Comparison of ENCODE assay signal across 16 cellular contexts in genomic region chr1:33396188-33397124, GRCh38. TPM values are rescaled to one million over a fixed set of nuclear protein-coding genes. Genes with fewer than 3 reads are reported as not detected.
DNase-seq lines count a peak whose midpoint lies in the region; ATAC-seq and TF ChIP-seq lines count a peak whose summit lies in the region.
"Had no signal": no experiment of that assay in that cellular context is flagged by ENCODE, and none has a peak within 500 bp of the region (broad histone marks: within the 10 kb centered on the region; RNA-seq: fewer than 3 reads in every experiment).

No MANE protein-coding gene starts in this region.

- no peak for TF ChIP-seq POLR2A in erythroblast (IDR thresholded peaks at IDR 0.05; ENCODE audit: low read length)
- no peak for TF ChIP-seq POLR2A in thyroid gland (IDR thresholded peaks at IDR 0.05)

- no peak overlapping the region for H3K4me3 ChIP-seq in left ventricle myocardium inferior
- H3K4me3 ChIP-seq in thyroid gland (replicated peaks in 1 of 3): no peak overlapping the region
- no peak overlapping the region for H3K4me3 ChIP-seq in right atrium auricular region
- H3K4me3 ChIP-seq: GM23338, neural progenitor cell had no signal

- H3K9me3 ChIP-seq in left ventricle myocardium inferior (replicated peaks): no peaks in the 10 kb centered on the region
- no peaks in the 10 kb centered on the region for H3K9me3 ChIP-seq in thyroid gland
- H3K9me3 ChIP-seq in right atrium auricular region: no peaks in the 10 kb centered on the region

- H3K36me3 ChIP-seq in left ventricle myocardium inferior: no peaks in the 10 kb centered on the region
- H3K36me3 ChIP-seq in thyroid gland: no peaks in the 10 kb centered on the region
- H3K36me3 ChIP-seq in right atrium auricular region: no peaks in the 10 kb centered on the region
- H3K36me3 ChIP-seq: neural progenitor cell had no signal

- H3K27ac ChIP-seq in left ventricle myocardium inferior (replicated peaks) (peak overlapping the region; percentile 7), thyroid gland (peak overlapping the region in 2 of 3 donors; percentile 39 to 52), right atrium auricular region (no peak overlapping the region)
- H3K27ac ChIP-seq: neural progenitor cell had no signal

- DNase-seq in left ventricle myocardium inferior (no peak), cardiac septum (ENCODE audit: low spot score) (no peak), RPMI7951 (ENCODE audit: low read depth) (peak; percentile 15), erythroblast (lab: John Stamatoyannopoulos, UW) (peak; percentile 13 to 55), thyroid gland (no peak), NCI-H1105 treated with DMSO at 0.1 percent for 48 hours (lab: John Stamatoyannopoulos, UW) (no peak), right atrium auricular region (ENCODE audit: low spot score) (no peak)
- DNase-seq: activated B cell treated with CpG ODN at 0.5 μM for 24 hours, cortex of kidney, EL, NCI-H2029 treated with DMSO at 0.1 percent for 48 hours, NCI-H524 treated with DMSO at 0.1 percent for 48 hours had no signal

- no peak for TF ChIP-seq CTCF in left ventricle myocardium inferior (IDR thresholded peaks at IDR 0.05; ENCODE audit: borderline replicate concordance)
- no peak for TF ChIP-seq CTCF in thyroid gland (IDR thresholded peaks at IDR 0.05)
- no peak for TF ChIP-seq CTCF in right atrium auricular region (IDR thresholded peaks at IDR 0.05)

- no peak for ATAC-seq in GM18520 (IDR thresholded peaks at IDR 0.05; ENCODE audit: unreplicated experiment)
- ATAC-seq: GM23338, Panc1 had no signal

- 69 to 71% methylated on average over 10 of the region's 10 CpGs for WGBS in thyroid gland, 2 donors

- H3K4me1 ChIP-seq in left ventricle myocardium inferior (peaks cover 79% of the 10 kb centered on the region), thyroid gland (peaks cover 19 to 26% of the 10 kb centered on the region in 2 donors), right atrium auricular region (peaks cover 0 to 45% of the 10 kb centered on the region in 2 donors)

- H3K27me3 ChIP-seq in left ventricle myocardium inferior (ENCODE audit: low read depth): no peaks in the 10 kb centered on the region
- H3K27me3 ChIP-seq in thyroid gland: no peaks in the 10 kb centered on the region
- H3K27me3 ChIP-seq in right atrium auricular region: no peaks in the 10 kb centered on the region
- H3K27me3 ChIP-seq: neural progenitor cell had no signal

- intact Hi-C loops in left ventricle myocardium inferior (cut with micrococcal nuclease) (no loop called here), cardiac septum (cut with DNase I) (no loop called here), thyroid gland (cut with DNase I) (no loop called here)

RNA-seq across cellular contexts. Expression of gene PHC2, which starts 34.4 kb away (rescaled TPM):
- 105 TPM for total RNA-seq in left ventricle myocardium inferior
- total RNA-seq in cardiac septum: 101 TPM
- 124 and 142 TPM in 2 replicates for total RNA-seq in RPMI7951 (2014; rRNA removed; shearing (Covaris generic))
- total RNA-seq in thyroid gland: 100 to 1,000 TPM in 2 of 4 donors, 10 to 100 TPM in 2; 86.8 to 150 (median 113) TPM
- 100 to 1,000 TPM in 1 of 2 donors, 10 to 100 TPM in 1; 98.4 to 144 TPM for total RNA-seq in right atrium auricular region

Comparison
In these comparisons a context has a peak if more than half of its experiments do, and no peak if none do; other contexts are left out.
1. H3K27ac ChIP-seq: peak in left ventricle myocardium inferior (single experiment) and thyroid gland (2 of 3); none in right atrium auricular region (0 of 2).
2. DNase-seq: peak in RPMI7951 (single experiment) and erythroblast (2 of 2); none in left ventricle myocardium inferior (single experiment), cardiac septum (single experiment), thyroid gland (0 of 2), NCI-H1105 treated with DMSO at 0.1 percent for 48 hours (single experiment) and right atrium auricular region (single experiment).